Comparison of ENCODE assay signal across 1 cellular context in the genomic region with DNA sequence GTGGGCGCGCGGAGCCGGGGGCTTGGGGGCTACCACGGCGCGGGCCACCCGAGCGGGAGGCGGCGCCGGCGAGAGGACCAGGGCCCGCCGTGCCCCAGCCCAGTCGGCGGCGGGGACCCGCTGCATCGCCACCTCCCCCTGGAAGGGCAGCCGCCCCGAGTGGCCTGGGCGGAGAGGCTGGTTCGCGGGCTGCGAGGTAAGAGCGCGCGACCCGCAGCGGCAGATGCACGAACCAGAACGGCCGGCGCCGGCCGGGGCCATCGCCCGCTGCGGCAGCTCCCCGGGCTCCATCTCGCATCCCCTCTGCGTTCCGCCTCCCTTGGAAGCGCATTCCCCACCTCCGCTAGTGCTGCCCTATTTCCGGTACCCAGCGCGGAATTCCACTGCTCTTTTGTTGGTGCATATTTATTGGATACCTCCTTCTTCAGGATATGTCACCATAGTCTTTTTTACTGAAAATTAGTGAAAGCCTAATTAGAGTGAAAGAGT.
TF ChIP-seq lines count a peak whose summit lies in the region.

No MANE protein-coding gene starts in this region.

TF ChIP-seq in K562, 482 proteins besides CTCF, POLR2A, EP300 and RAD21 (continued from another document):
- TF ChIP-seq, protein P1, sequence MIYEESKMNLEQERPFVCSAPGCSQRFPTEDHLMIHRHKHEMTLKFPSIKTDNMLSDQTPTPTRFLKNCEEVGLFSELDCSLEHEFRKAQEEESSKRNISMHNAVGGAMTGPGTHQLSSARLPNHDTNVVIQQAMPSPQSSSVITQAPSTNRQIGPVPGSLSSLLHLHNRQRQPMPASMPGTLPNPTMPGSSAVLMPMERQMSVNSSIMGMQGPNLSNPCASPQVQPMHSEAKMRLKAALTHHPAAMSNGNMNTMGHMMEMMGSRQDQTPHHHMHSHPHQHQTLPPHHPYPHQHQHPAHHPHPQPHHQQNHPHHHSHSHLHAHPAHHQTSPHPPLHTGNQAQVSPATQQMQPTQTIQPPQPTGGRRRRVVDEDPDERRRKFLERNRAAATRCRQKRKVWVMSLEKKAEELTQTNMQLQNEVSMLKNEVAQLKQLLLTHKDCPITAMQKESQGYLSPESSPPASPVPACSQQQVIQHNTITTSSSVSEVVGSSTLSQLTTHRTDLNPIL (CRISPR knock-in tag; IDR thresholded peaks at IDR 0.05), result no peak
- no peak for TF ChIP-seq CBX1 (IDR thresholded peaks at IDR 0.05; ENCODE audit: low read depth)
- no peak for TF ChIP-seq NFYB (IDR thresholded peaks at IDR 0.05; ENCODE audit: extremely low read depth, insufficient read length)
- TF ChIP-seq, protein P2, sequence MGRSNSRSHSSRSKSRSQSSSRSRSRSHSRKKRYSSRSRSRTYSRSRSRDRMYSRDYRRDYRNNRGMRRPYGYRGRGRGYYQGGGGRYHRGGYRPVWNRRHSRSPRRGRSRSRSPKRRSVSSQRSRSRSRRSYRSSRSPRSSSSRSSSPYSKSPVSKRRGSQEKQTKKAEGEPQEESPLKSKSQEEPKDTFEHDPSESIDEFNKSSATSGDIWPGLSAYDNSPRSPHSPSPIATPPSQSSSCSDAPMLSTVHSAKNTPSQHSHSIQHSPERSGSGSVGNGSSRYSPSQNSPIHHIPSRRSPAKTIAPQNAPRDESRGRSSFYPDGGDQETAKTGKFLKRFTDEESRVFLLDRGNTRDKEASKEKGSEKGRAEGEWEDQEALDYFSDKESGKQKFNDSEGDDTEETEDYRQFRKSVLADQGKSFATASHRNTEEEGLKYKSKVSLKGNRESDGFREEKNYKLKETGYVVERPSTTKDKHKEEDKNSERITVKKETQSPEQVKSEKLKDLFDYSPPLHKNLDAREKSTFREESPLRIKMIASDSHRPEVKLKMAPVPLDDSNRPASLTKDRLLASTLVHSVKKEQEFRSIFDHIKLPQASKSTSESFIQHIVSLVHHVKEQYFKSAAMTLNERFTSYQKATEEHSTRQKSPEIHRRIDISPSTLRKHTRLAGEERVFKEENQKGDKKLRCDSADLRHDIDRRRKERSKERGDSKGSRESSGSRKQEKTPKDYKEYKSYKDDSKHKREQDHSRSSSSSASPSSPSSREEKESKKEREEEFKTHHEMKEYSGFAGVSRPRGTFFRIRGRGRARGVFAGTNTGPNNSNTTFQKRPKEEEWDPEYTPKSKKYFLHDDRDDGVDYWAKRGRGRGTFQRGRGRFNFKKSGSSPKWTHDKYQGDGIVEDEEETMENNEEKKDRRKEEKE (IDR thresholded peaks at IDR 0.05; ENCODE audit: borderline replicate concordance in 1 of 2, control insufficient read depth in 1 of 2, low read depth in 2 of 2, low read length in 1 of 2), result no peak
- TF ChIP-seq U2AF2 (optimal IDR thresholded peaks at IDR 0.05; ENCODE audit: low read depth, low read length), result no peak
- TF ChIP-seq ZFX (CRISPR knock-in tag; IDR thresholded peaks at IDR 0.05), result 0 out of 2 replicates have a peak, but pooled peaks have one; percentile 7
- no peak for TF ChIP-seq KLF13 (tag; IDR thresholded peaks at IDR 0.05; ENCODE audit: borderline replicate concordance, low read depth)
- TF ChIP-seq ZNF76 (CRISPR knock-in tag; IDR thresholded peaks at IDR 0.05; ENCODE audit: borderline replicate concordance), result no peak
